In the genomic region with DNA sequence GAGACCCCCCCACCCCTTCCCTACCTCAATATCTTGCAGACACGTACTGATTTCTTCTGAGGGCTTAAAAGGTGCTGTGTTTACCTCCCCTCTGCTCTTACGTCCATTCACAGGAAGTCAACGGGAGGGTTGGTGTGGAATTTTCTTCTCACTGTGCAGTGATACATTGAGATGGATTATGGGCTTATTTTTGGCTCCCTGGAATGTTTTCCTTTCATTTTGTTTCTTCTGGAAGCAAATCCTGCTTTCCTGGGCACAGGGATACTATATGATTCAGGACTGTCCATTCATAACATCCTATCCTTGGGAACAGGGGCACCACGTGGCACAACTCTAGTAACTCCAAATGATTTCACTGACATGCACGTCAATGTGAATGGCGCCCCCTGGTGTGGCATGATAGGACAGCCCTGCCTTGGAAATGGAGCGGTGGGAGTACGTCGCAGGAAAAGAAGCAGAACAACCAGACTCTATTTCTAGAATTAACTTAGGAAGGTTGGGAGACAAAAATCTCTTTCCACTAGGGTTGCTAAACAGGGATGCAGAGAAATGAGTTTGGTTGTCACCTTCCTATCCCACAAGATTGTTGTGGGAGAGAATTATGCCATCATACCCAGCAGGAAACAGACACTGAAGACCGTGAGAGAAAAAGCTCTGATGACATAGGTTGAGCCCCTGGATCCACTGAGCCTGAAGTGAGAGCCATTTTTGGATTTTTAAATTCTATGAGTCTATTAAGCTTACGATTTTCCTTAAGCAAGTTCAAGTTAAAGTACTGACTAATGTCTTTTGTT, we compare ENCODE assay signal across 8 cellular contexts.
A peak's percentile ranks its signal among the peaks of the same experiment; 100 is the strongest.
DNase-seq lines count a peak whose midpoint lies in the region; ATAC-seq, FAIRE-seq and TF ChIP-seq lines count a peak whose summit lies in the region.

No MANE protein-coding gene starts in this region.

- H3K27me3 ChIP-seq in CD4-positive, alpha-beta T cell (ENCODE audit: control insufficient read depth, insufficient read depth, low read length), result peaks cover 3% of the 10 kb centered on the region
- H3K27me3 ChIP-seq in endodermal cell (ENCODE audit: control insufficient read depth, insufficient read depth, low read length, poor library complexity, severe bottlenecking), result peaks cover 6% of the 10 kb centered on the region

- no peak overlapping the region for H3K9ac ChIP-seq in endodermal cell (ENCODE audit: extremely low read depth, low read length, poor library complexity, severe bottlenecking)

- no peak overlapping the region for H3K4me3 ChIP-seq in endodermal cell (ENCODE audit: low read length)

- no peak for ATAC-seq in CD4-positive, alpha-beta T cell (ENCODE audit: poor library complexity)
- no peak for ATAC-seq in activated CD8-positive, alpha-beta T cell treated with anti-CD3 and anti-CD28 coated beads for 36 hours

- H3K4me1 ChIP-seq in endodermal cell (ENCODE audit: control insufficient read depth, insufficient read depth, low read length), result no peaks in the 10 kb centered on the region

- DNase-seq in CD4-positive, alpha-beta T cell, result peak; percentile 12 to 56 (median 29)
- DNase-seq in H54 (ENCODE audit: insufficient read length, low spot score) (peak; percentile 38), NCI-H526 (lab: John Stamatoyannopoulos, UW) (peak; percentile 61 to 86), endodermal cell (peak; percentile 94), midbrain (lab: John Stamatoyannopoulos, UW) (peak; percentile 56), epidermal melanocyte (ENCODE audit: insufficient read length, low spot score) (no peak)
- peak; percentile 82 for DNase-seq in activated CD8-positive, alpha-beta T cell treated with anti-CD3 and anti-CD28 coated beads for 36 hours
- peak; percentile 8 to 17 for DNase-seq in stimulated activated CD8-positive, alpha-beta memory T cell treated with anti-CD3 and anti-CD28 coated beads, Interleukin-7, amount 100 ng/mL, for 4 hours (ENCODE audit: low read depth in 2 of 2)

- FAIRE-seq in H54 (lab: Jason Lieb, UNC), result peak; percentile 80

- intact Hi-C loops in CD4-positive, alpha-beta T cell (cut with DNase I, micrococcal nuclease), result loop anchor here in 1 of 2 experiments (5.0 to 10.0 kb wide), 2 partner anchors 450 to 1127 kb away; a partner anchor contains a TSS
- intact Hi-C loops in activated CD8-positive, alpha-beta T cell treated with anti-CD3 and anti-CD28 coated beads for 36 hours (cut with micrococcal nuclease), result no loop called here

- H3K4me3 Mint-ChIP-seq in CD4-positive, alpha-beta T cell, result no peak overlapping the region
- H3K4me3 Mint-ChIP-seq in activated CD8-positive, alpha-beta T cell treated with anti-CD3 and anti-CD28 coated beads for 36 hours, result no peak overlapping the region
- H3K4me3 Mint-ChIP-seq in endodermal cell, result no peak overlapping the region

- H3K9me3 ChIP-seq in CD4-positive, alpha-beta T cell (ENCODE audit: control insufficient read depth, low read length), result no peaks in the 10 kb centered on the region
- no peaks in the 10 kb centered on the region for H3K9me3 ChIP-seq in endodermal cell (ENCODE audit: control insufficient read depth, low read length)

- H3K27ac ChIP-seq in CD4-positive, alpha-beta T cell (ENCODE audit: low read depth, low read length), result no peak overlapping the region
- H3K27ac ChIP-seq in endodermal cell (ENCODE audit: low read depth, low read length), result no peak overlapping the region

- no peaks in the 10 kb centered on the region for H3K36me3 ChIP-seq in endodermal cell (ENCODE audit: control insufficient read depth, insufficient read depth, low read length)

- peaks cover 5% of the 10 kb centered on the region for H3K4me1 Mint-ChIP-seq in CD4-positive, alpha-beta T cell (ENCODE audit: low read depth)
- peaks cover 3% of the 10 kb centered on the region for H3K4me1 Mint-ChIP-seq in activated CD8-positive, alpha-beta T cell treated with anti-CD3 and anti-CD28 coated beads for 36 hours (ENCODE audit: low read depth)
- peaks cover 2% of the 10 kb centered on the region for H3K4me1 Mint-ChIP-seq in endodermal cell

- CTCF ChIA-PET in CD4-positive, alpha-beta T cell (lab: Charles Lee), result no interaction called here
- CTCF ChIA-PET in activated CD8-positive, alpha-beta T cell treated with anti-CD3 and anti-CD28 coated beads for 36 hours (lab: Charles Lee), result interaction anchor here (0.6 to 3.4 kb wide), 16 partner anchors 9 to 452 kb away, joined by 3 to 37 read pairs (median 3); no protein-coding TSS in a partner anchor

- POLR2A ChIA-PET in CD4-positive, alpha-beta T cell (lab: Charles Lee), result no interaction called here
- POLR2A ChIA-PET in activated CD8-positive, alpha-beta T cell treated with anti-CD3 and anti-CD28 coated beads for 36 hours (lab: Charles Lee), result no interaction called here

- TF ChIP-seq CTCF in CD4-positive, alpha-beta T cell (IDR thresholded peaks at IDR 0.05), result peak; percentile 66
- peak; percentile 82 for TF ChIP-seq CTCF in activated CD8-positive, alpha-beta T cell treated with anti-CD3 and anti-CD28 coated beads for 36 hours (IDR thresholded peaks at IDR 0.05)
- peak; percentile 89 for TF ChIP-seq CTCF in endodermal cell (conservative IDR thresholded peaks at IDR 0.05)

- H3K9me3 Mint-ChIP-seq in CD4-positive, alpha-beta T cell, result no peaks in the 10 kb centered on the region
- H3K9me3 Mint-ChIP-seq in activated CD8-positive, alpha-beta T cell treated with anti-CD3 and anti-CD28 coated beads for 36 hours, result no peaks in the 10 kb centered on the region
- no peaks in the 10 kb centered on the region for H3K9me3 Mint-ChIP-seq in endodermal cell

- H3K27ac Mint-ChIP-seq in CD4-positive, alpha-beta T cell, result no peak overlapping the region
- no peak overlapping the region for H3K27ac Mint-ChIP-seq in activated CD8-positive, alpha-beta T cell treated with anti-CD3 and anti-CD28 coated beads for 36 hours
- no peak overlapping the region for H3K27ac Mint-ChIP-seq in endodermal cell

- no peaks in the 10 kb centered on the region for H3K36me3 Mint-ChIP-seq in CD4-positive, alpha-beta T cell (ENCODE audit: low read depth)
- H3K36me3 Mint-ChIP-seq in activated CD8-positive, alpha-beta T cell treated with anti-CD3 and anti-CD28 coated beads for 36 hours (ENCODE audit: low read depth), result no peaks in the 10 kb centered on the region
- H3K36me3 Mint-ChIP-seq in endodermal cell (ENCODE audit: low read depth), result no peaks in the 10 kb centered on the region

- WGBS in endodermal cell (ENCODE audit: insufficient coverage in 1 of 2, insufficient read length in 1 of 2), 2 experiments, result 53 to 58% methylated on average over 3 to 11 of the region's 11 CpGs

- H3K27me3 Mint-ChIP-seq in CD4-positive, alpha-beta T cell, result peaks cover 56% of the 10 kb centered on the region
- H3K27me3 Mint-ChIP-seq in activated CD8-positive, alpha-beta T cell treated with anti-CD3 and anti-CD28 coated beads for 36 hours, result peaks cover 30% of the 10 kb centered on the region
- peaks cover 20% of the 10 kb centered on the region for H3K27me3 Mint-ChIP-seq in endodermal cell (ENCODE audit: insufficient read depth)

- no peak for TF ChIP-seq POLR2A in H54 (IDR thresholded peaks at IDR 0.05; ENCODE audit: low read depth, low read length)
